ENCODE assay signal across 8 cellular contexts in genomic region chr9:4297795-4298254, GRCh38.
A peak's percentile ranks its signal among the peaks of the same experiment; 100 is the strongest.
DNase-seq lines count a peak whose midpoint lies in the region; ATAC-seq and TF ChIP-seq lines count a peak whose summit lies in the region.

No MANE protein-coding gene starts in this region.

- H3K4me3 ChIP-seq in coronary artery, result peak overlapping the region; percentile 82

- TF ChIP-seq CTCF in coronary artery (IDR thresholded peaks at IDR 0.05), result no peak

- ATAC-seq in GM21367 (IDR thresholded peaks at IDR 0.05; ENCODE audit: unreplicated experiment) (peak; percentile 27), GM18873 (IDR thresholded peaks at IDR 0.05; ENCODE audit: low FRiP score, unreplicated experiment) (no peak)

- peak; percentile 21 for DNase-seq in DMS153 (lab: John Stamatoyannopoulos, UW)
- peak; percentile 15 to 18 for DNase-seq in Kasumi-1 (lab: John Stamatoyannopoulos, UW)
- DNase-seq in activated CD4-positive, alpha-beta T cell treated with anti-CD3 and anti-CD28 coated beads for 1 hour, result peak; percentile 23
- peak; percentile 83 for DNase-seq in coronary artery (ENCODE audit: low spot score)
- DNase-seq in left kidney (ENCODE audit: low read depth, low spot score), result peak; percentile 91
- peak; percentile 47 for DNase-seq in stimulated activated CD4-positive, alpha-beta T cell treated with anti-CD3 and anti-CD28 coated beads, Interleukin-4, amount 100 ng/mL, for 1 hour

- H3K27ac ChIP-seq in coronary artery, result peak overlapping the region; percentile 97

Comparison
In these comparisons a context has a peak if more than half of its experiments do, and no peak if none do; other contexts are left out.
1. DNase-seq: peak in every context shown above with its lines; median percentile 91 in left kidney; 83 in coronary artery; 47 in stimulated activated CD4-positive, alpha-beta T cell treated with anti-CD3 and anti-CD28 coated beads, Interleukin-4, amount 100 ng/mL, for 1 hour; 23 in activated CD4-positive, alpha-beta T cell treated with anti-CD3 and anti-CD28 coated beads for 1 hour; 21 in DMS153; 16 in Kasumi-1.